20 cellular contexts compared by ENCODE assay signal in the genomic region with DNA sequence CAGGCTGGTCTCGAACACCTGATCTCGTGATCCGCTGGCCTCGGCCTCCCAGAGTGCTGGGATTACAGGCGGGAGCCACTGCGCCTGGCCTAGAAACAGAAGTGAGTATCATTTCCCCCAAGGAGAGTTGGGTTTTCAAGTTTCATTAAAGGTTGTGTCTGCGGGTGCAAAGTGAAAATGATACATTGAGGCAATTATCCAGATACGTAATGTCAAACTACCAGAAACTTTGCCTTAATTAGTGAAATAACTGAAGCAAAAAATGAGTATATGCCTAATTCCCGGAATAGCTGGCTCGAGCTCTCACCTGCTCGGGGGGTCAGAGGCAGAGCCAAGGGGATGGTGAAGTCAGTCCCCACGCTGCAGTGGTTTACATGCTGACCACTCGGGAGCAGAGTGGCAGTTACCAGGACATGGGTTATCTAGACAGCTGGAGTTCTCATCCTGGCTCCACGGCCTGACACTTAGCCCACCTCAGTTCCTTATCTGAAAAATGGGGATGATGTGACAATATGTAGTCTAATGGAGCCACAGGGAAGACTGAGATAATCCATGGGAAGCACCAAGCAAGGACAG.
"Had no signal": no experiment of that assay in that cellular context is flagged by ENCODE, and none has a peak within 500 bp of the region (broad histone marks: within the 10 kb centered on the region; RNA-seq: fewer than 3 reads in every experiment).

No MANE protein-coding gene starts in this region.

- H3K27me3 ChIP-seq: cardiac muscle cell, esophagus squamous epithelium, neural progenitor cell, testis had no signal

- DNase-seq: activated CD4-positive, alpha-beta T cell treated with anti-CD3 and anti-CD28 coated beads for 1 hour; activated CD8-positive, alpha-beta memory T cell treated with anti-CD3 and anti-CD28 coated beads for 24 hours; activated gamma-delta T cell; dermis blood vessel endothelial cell; effector memory CD4-positive, alpha-beta T cell; esophagus squamous epithelium; immature natural killer cell; kidney glomerular epithelial cell; left ventricle myocardium inferior; psoas muscle; right cardiac atrium; small intestine; stimulated activated CD4-positive, alpha-beta T cell treated with anti-CD3 and anti-CD28 coated beads, Interleukin-4, amount 100 ng/mL, for 4 hours; T-helper 2 cell; testis; WERI-Rb-1 had no signal

- H3K36me3 Mint-ChIP-seq: activated naive CD8-positive, alpha-beta T cell; immature natural killer cell; stimulated activated memory B cell treated with anti-CD40 and anti-IgM and Interleukin-4, amounts not matched to agents 10 μg/mL and 1 μg/mL and 100 μg/mL, for 72 hours had no signal

- H2AFZ ChIP-seq: neural progenitor cell had no signal

- H3K27ac Mint-ChIP-seq: activated naive CD8-positive, alpha-beta T cell; immature natural killer cell; neural progenitor cell had no signal

- H3K4me3 Mint-ChIP-seq: activated naive CD8-positive, alpha-beta T cell; immature natural killer cell; neural progenitor cell; stimulated activated memory B cell treated with anti-CD40 and anti-IgM and Interleukin-4, amounts not matched to agents 10 μg/mL and 1 μg/mL and 100 μg/mL, for 72 hours had no signal

- H3K27me3 Mint-ChIP-seq: stimulated activated memory B cell treated with anti-CD40 and anti-IgM and Interleukin-4, amounts not matched to agents 10 μg/mL and 1 μg/mL and 100 μg/mL, for 72 hours had no signal

- H3K9me3 ChIP-seq: esophagus squamous epithelium, left ventricle myocardium inferior, psoas muscle, testis had no signal

- H3K9me3 Mint-ChIP-seq: immature natural killer cell; stimulated activated memory B cell treated with anti-CD40 and anti-IgM and Interleukin-4, amounts not matched to agents 10 μg/mL and 1 μg/mL and 100 μg/mL, for 72 hours had no signal

- H3K27ac ChIP-seq: cardiac muscle cell, left ventricle myocardium inferior, neural progenitor cell, psoas muscle, testis, WERI-Rb-1 had no signal

- H3K36me3 ChIP-seq: cardiac muscle cell, esophagus squamous epithelium, left ventricle myocardium inferior, neural progenitor cell, WERI-Rb-1 had no signal

- ATAC-seq: right cardiac atrium; stimulated activated memory B cell treated with anti-CD40 and anti-IgM and Interleukin-4, amounts not matched to agents 10 μg/mL and 1 μg/mL and 100 μg/mL, for 72 hours had no signal

- H3K4me3 ChIP-seq: cardiac muscle cell, esophagus squamous epithelium, left ventricle myocardium inferior, neural progenitor cell, psoas muscle, testis had no signal

- H3K4me1 Mint-ChIP-seq: immature natural killer cell had no signal

- H3K9ac ChIP-seq: neural progenitor cell had no signal
